ENCODE assay signal across 2 cellular contexts in genomic region chr11:6638437-6638836, GRCh38.
TF ChIP-seq lines count a peak whose summit lies in the region.

No MANE protein-coding gene starts in this region.

TF ChIP-seq in SK-N-SH, 30 proteins besides CTCF, POLR2A, EP300 and RAD21 (continued from another document):
- TF ChIP-seq PBX3 (IDR thresholded peaks at IDR 0.05) (no peak), NFIC (IDR thresholded peaks at IDR 0.05; ENCODE audit: borderline replicate concordance) (no peak)

TF ChIP-seq in SK-N-SH treated with all-trans-retinoic acid at 6 μM for 48 hours, 23 proteins besides CTCF, POLR2A, EP300 and RAD21 (continued from another document):
- TF ChIP-seq POU6F1 (CRISPR knock-in tag; IDR thresholded peaks at IDR 0.05; ENCODE audit: borderline replicate concordance, low read depth) (no peak), SNAI2 (CRISPR knock-in tag; IDR thresholded peaks at IDR 0.05) (no peak), TOX (CRISPR knock-in tag; IDR thresholded peaks at IDR 0.05; ENCODE audit: borderline replicate concordance) (no peak), TSHZ2 (CRISPR knock-in tag; IDR thresholded peaks at IDR 0.05) (no peak), ZFP3 (CRISPR knock-in tag; IDR thresholded peaks at IDR 0.05) (no peak)
